In the genomic region with DNA sequence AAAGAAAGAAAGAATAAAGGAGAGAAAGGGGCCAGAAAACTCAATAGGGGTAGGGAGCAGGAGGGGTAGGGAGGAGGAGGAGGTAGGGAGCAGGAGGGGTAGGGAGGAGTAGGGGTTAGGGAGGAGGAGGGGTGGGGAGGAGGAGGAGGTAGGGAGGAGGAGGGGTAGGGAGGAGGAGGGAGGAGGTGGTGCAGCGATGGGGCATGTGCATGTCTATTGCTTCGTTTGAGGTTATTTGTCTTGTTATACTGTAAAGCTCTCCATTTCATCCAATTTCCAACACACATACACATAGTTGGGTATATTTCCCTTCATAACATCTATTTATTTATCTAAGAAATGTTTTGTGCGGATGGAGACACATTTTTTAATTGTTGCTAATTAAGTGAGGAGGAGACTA, we compare ENCODE assay signal across 29 cellular contexts. TPM values are rescaled to one million over a fixed set of nuclear protein-coding genes. Genes with fewer than 3 reads are reported as not detected.
"Had no signal": no experiment of that assay in that cellular context is flagged by ENCODE, and none has a peak within 500 bp of the region (broad histone marks: within the 10 kb centered on the region; RNA-seq: fewer than 3 reads in every experiment).

No MANE protein-coding gene starts in this region.

- H3K27me3 ChIP-seq: esophagus squamous epithelium, heart right ventricle, right atrium auricular region, sigmoid colon, stomach, thyroid gland, vagina had no signal

- H3K36me3 ChIP-seq: esophagus squamous epithelium, heart right ventricle, lower lobe of right lung, prostate gland, right atrium auricular region, sigmoid colon, stomach, thyroid gland, vagina had no signal

- DNase-seq: dermis blood vessel endothelial cell; effector memory CD4-positive, alpha-beta T cell; esophagus squamous epithelium; foreskin melanocyte; glutamatergic neuron; heart right ventricle; hippocampal formation; left colon; left ventricle myocardium superior; lower lobe of right lung; naive thymus-derived CD8-positive, alpha-beta T cell; nephron progenitor cell; nucleus accumbens; sigmoid colon; stimulated activated CD4-positive, alpha-beta T cell treated with anti-CD3 and anti-CD28 coated beads, Interleukin-4, amount 100 ng/mL, for 4 hours; stimulated activated naive B cell treated with anti-CD40 and anti-IgM and Interleukin-4, amounts not matched to agents 10 μg/mL and 1 μg/mL and 100 μg/mL, for 72 hours; stomach; thyroid gland; trophoblast cell had no signal

- H3K4me1 ChIP-seq: esophagus squamous epithelium, heart right ventricle, lower lobe of right lung, prostate gland, right atrium auricular region, thyroid gland, vagina had no signal

- H3K27ac ChIP-seq: coronary artery, esophagus squamous epithelium, heart right ventricle, lower lobe of right lung, prostate gland, right atrium auricular region, sigmoid colon, stomach, thyroid gland, vagina had no signal

- H3K4me3 ChIP-seq: coronary artery, esophagus squamous epithelium, heart right ventricle, lower lobe of right lung, prostate gland, right atrium auricular region, sigmoid colon, stomach, thyroid gland, vagina had no signal

- FAIRE-seq: endothelial cell of umbilical vein, islet of Langerhans had no signal

- ATAC-seq: heart right ventricle; left colon; left ventricle myocardium superior; lower lobe of right lung; naive thymus-derived CD8-positive, alpha-beta T cell; stimulated activated naive B cell treated with anti-CD40 and anti-IgM and Interleukin-4, amounts not matched to agents 10 μg/mL and 1 μg/mL and 100 μg/mL, for 72 hours had no signal

- H3K9me3 ChIP-seq: esophagus squamous epithelium, heart right ventricle, lower lobe of right lung, prostate gland, right atrium auricular region, sigmoid colon, stomach, thyroid gland, vagina had no signal

RNA-seq across cellular contexts. Expression of a gene that starts 19.7 kb away (rescaled TPM):
- total RNA-seq: dermis blood vessel endothelial cell, endothelial cell of umbilical vein, epithelial cell of proximal tubule, kidney epithelial cell, osteocyte had no signal
- polyA plus RNA-seq: endothelial cell of umbilical vein had no signal

RNA-seq across cellular contexts. Expression of a gene that starts 40.6 kb away (rescaled TPM):
- total RNA-seq: dermis blood vessel endothelial cell; endothelial cell of umbilical vein; epithelial cell of proximal tubule; kidney epithelial cell; left ventricle myocardium superior; naive thymus-derived CD8-positive, alpha-beta T cell; osteocyte; prostate gland; right atrium auricular region; temporal lobe; thyroid gland had no signal
- polyA plus RNA-seq: endothelial cell of umbilical vein; naive thymus-derived CD8-positive, alpha-beta T cell had no signal
